In the genomic region with DNA sequence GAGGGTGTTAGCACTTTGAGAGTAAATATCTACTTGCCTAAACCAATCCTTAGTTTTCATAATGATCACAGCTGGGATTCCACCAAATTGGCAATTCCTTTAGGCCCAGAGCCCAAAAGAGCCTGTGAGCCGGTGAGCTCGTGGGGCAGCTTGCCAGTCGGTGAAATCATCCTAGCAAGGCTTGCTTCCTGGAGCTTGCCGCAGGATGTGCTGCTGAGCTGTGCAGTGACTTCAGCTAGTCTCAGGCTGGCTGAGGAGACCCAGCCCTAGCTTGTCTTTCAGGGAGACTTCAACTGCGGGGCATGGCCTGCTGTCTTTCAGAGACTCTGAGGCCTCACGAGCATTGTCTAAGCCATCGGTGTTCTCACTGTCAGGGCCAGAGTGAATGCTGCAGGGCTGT, we compare ENCODE assay signal across 8 cellular contexts.
DNase-seq lines count a peak whose midpoint lies in the region; TF ChIP-seq lines count a peak whose summit lies in the region.

No MANE protein-coding gene starts in this region.

- intact Hi-C loops in breast epithelium (cut with DNase I; ENCODE audit: low total_unique reads): no loop called here

- no peak for TF ChIP-seq CTCF in KMS-11 (conservative IDR thresholded peaks at IDR 0.05; ENCODE audit: low read depth, low read length)
- TF ChIP-seq CTCF in breast epithelium (IDR thresholded peaks at IDR 0.05): peak in 2 of 3 donors; percentile 35 to 50
- no peak for TF ChIP-seq CTCF in smooth muscle cell (IDR thresholded peaks at IDR 0.05; ENCODE audit: borderline replicate concordance, insufficient read depth, poor library complexity, severe bottlenecking)

- POLR2A ChIA-PET in CD8-positive, alpha-beta memory T cell (lab: Charles Lee): no interaction called here

- CTCF ChIA-PET in CD8-positive, alpha-beta memory T cell (lab: Charles Lee): interaction anchor here (2.2 to 3.3 kb wide), 2 partner anchors 49 to 67 kb away, joined by 8 to 25 read pairs; no protein-coding TSS in a partner anchor

- no peaks in the 10 kb centered on the region for H3K27me3 Mint-ChIP-seq in CD8-positive, alpha-beta memory T cell

- peaks cover 50% of the 10 kb centered on the region for H3K4me1 ChIP-seq in KMS-11 (ENCODE audit: low read depth, poor library complexity, severe bottlenecking)
- H3K4me1 ChIP-seq in breast epithelium: peaks cover 0 to 3% of the 10 kb centered on the region in 2 donors
- no peaks in the 10 kb centered on the region for H3K4me1 ChIP-seq in smooth muscle cell (ENCODE audit: low read depth)
- no peaks in the 10 kb centered on the region for H3K4me1 ChIP-seq in CD8-positive, alpha-beta memory T cell (ENCODE audit: insufficient read depth, low read length)

- no peaks in the 10 kb centered on the region for H3K79me2 ChIP-seq in KMS-11 (ENCODE audit: insufficient read depth, low read depth)
- H3K79me2 ChIP-seq in smooth muscle cell (ENCODE audit: low read depth): no peaks in the 10 kb centered on the region

- no peaks in the 10 kb centered on the region for H3K36me3 ChIP-seq in KMS-11 (ENCODE audit: insufficient read depth)
- H3K36me3 ChIP-seq in breast epithelium: no peaks in the 10 kb centered on the region
- H3K36me3 ChIP-seq in smooth muscle cell (ENCODE audit: low read depth): peaks cover 13% of the 10 kb centered on the region
- peaks cover 8% of the 10 kb centered on the region for H3K36me3 ChIP-seq in CD8-positive, alpha-beta memory T cell (ENCODE audit: insufficient read depth, low read length)

- no peak overlapping the region for H3K4me3 Mint-ChIP-seq in CD8-positive, alpha-beta memory T cell

- H3K27ac ChIP-seq in KMS-11 (peak overlapping the region; percentile 77), breast epithelium (peak overlapping the region; percentile 82 to 89), smooth muscle cell (ENCODE audit: low read depth) (no peak overlapping the region)
- no peak overlapping the region for H3K27ac ChIP-seq in CD8-positive, alpha-beta memory T cell (ENCODE audit: low read depth, low read length)

- H2AFZ ChIP-seq in KMS-11 (ENCODE audit: low read depth) (no peak overlapping the region), smooth muscle cell (ENCODE audit: low read depth) (no peak overlapping the region)

- H3K9me3 ChIP-seq in breast epithelium: no peaks in the 10 kb centered on the region
- no peaks in the 10 kb centered on the region for H3K9me3 ChIP-seq in smooth muscle cell (replicated peaks; ENCODE audit: low read depth)
- no peaks in the 10 kb centered on the region for H3K9me3 ChIP-seq in CD8-positive, alpha-beta memory T cell (ENCODE audit: low read length)

- DNase-seq in breast epithelium (ENCODE audit: low spot score in 2 of 2) (peak; percentile 89 to 90), iris pigment epithelial cell (ENCODE audit: low read depth) (peak; percentile 84), stromal cell of bone marrow (ENCODE audit: low read depth) (peak; percentile 87), smooth muscle cell (lab: John Stamatoyannopoulos, UW; ENCODE audit: unreplicated experiment) (no peak), NCI-H187 treated with DMSO at 0.1 percent for 48 hours (lab: John Stamatoyannopoulos, UW) (no peak)
- no peak for DNase-seq in CD8-positive, alpha-beta memory T cell
- no peak for DNase-seq in activated effector memory CD4-positive, alpha-beta T cell treated with Interleukin-2 at 50 U/mL for 16 hours

- H3K36me3 Mint-ChIP-seq in CD8-positive, alpha-beta memory T cell: peaks cover 8 to 57% (median 27%) of the 10 kb centered on the region in 3 donors

- H3F3A ChIP-seq in smooth muscle cell (ENCODE audit: low read depth): no peaks in the 10 kb centered on the region

- peaks cover 0 to 2% (median 0%) of the 10 kb centered on the region in 5 donors for H3K9me3 Mint-ChIP-seq in CD8-positive, alpha-beta memory T cell

- peaks cover 6 to 14% (median 8%) of the 10 kb centered on the region in 3 donors for H3K4me1 Mint-ChIP-seq in CD8-positive, alpha-beta memory T cell

- no peak for TF ChIP-seq POLR2A in breast epithelium (IDR thresholded peaks at IDR 0.05)

- H4K20me1 ChIP-seq in KMS-11 (ENCODE audit: insufficient read depth) (no peaks in the 10 kb centered on the region), smooth muscle cell (ENCODE audit: low read depth) (no peaks in the 10 kb centered on the region)

- H3K27me3 ChIP-seq in KMS-11 (ENCODE audit: insufficient read depth, low read depth) (no peaks in the 10 kb centered on the region), breast epithelium (no peaks in the 10 kb centered on the region), smooth muscle cell (ENCODE audit: low read depth) (no peaks in the 10 kb centered on the region)
- no peaks in the 10 kb centered on the region for H3K27me3 ChIP-seq in CD8-positive, alpha-beta memory T cell (ENCODE audit: insufficient read depth, low read length, poor library complexity, severe bottlenecking)

- H3K9ac ChIP-seq in KMS-11 (peak overlapping the region; percentile 12; the same call in 1 of the 2 replicates), smooth muscle cell (ENCODE audit: low read depth) (no peak overlapping the region)

- H3K4me2 ChIP-seq in KMS-11 (peak overlapping the region; percentile 80), smooth muscle cell (no peak overlapping the region)

- 94% methylated on average over 7 of the region's 7 CpGs for WGBS in smooth muscle cell (ENCODE audit: low lambda C conversion rate)

- no peak overlapping the region for H3K4me3 ChIP-seq in KMS-11 (IDR thresholded peaks at IDR 0.05; ENCODE audit: insufficient read depth, low read depth, low read length)
- H3K4me3 ChIP-seq in breast epithelium: no peak overlapping the region
- no peak overlapping the region for H3K4me3 ChIP-seq in smooth muscle cell
- H3K4me3 ChIP-seq in CD8-positive, alpha-beta memory T cell (ENCODE audit: low read length): no peak overlapping the region

- peak overlapping the region in 1 of 8 donors; percentile 63 for H3K27ac Mint-ChIP-seq in CD8-positive, alpha-beta memory T cell

Comparison
In these comparisons a context has a peak if more than half of its experiments do, and no peak if none do; other contexts are left out.
1. H3K27ac ChIP-seq: peak in KMS-11 (single experiment) and breast epithelium (2 of 2); none in smooth muscle cell (single experiment) and CD8-positive, alpha-beta memory T cell (single experiment).
2. CTCF ChIP-seq: peak in breast epithelium (2 of 3); none in KMS-11 (single experiment) and smooth muscle cell (single experiment).
3. DNase-seq: peak in breast epithelium (2 of 2), iris pigment epithelial cell (single experiment) and stromal cell of bone marrow (single experiment); none in smooth muscle cell (single experiment), NCI-H187 treated with DMSO at 0.1 percent for 48 hours (single experiment), CD8-positive, alpha-beta memory T cell (0 of 5) and activated effector memory CD4-positive, alpha-beta T cell treated with Interleukin-2 at 50 U/mL for 16 hours (single experiment).